Comparison of ENCODE assay signal across 30 cellular contexts in the genomic region with DNA sequence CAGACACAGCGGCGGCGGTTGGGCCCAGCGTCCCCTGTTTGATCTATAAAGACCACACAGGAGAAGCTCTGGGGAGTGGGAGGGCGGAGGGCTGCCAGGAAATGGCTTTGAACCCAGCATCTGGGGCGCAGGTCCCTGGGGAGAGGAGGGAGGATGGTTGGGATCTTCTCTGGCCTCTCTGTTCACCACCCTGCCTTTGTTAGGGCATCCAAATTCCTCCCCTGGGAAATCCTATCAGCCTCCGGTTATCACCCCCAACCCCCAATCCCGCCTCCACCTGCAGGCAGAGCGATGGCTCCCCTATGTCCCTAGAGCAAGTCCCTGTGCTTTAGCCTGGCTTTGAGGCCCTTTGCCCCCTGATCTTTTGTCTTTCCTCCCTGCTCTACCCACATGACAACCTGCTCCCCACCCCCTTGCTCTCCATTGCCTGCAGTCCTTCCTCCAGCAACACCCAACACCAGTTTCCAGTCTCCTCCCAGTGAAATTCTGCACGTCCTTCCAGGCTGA. TPM values are rescaled to one million over a fixed set of nuclear protein-coding genes. Genes with fewer than 3 reads are reported as not detected.
DNase-seq lines count a peak whose midpoint lies in the region; ATAC-seq, FAIRE-seq and TF ChIP-seq lines count a peak whose summit lies in the region.
"Had no signal": no experiment of that assay in that cellular context is flagged by ENCODE, and none has a peak within 500 bp of the region (broad histone marks: within the 10 kb centered on the region; RNA-seq: fewer than 3 reads in every experiment).

No MANE protein-coding gene starts in this region.

- H3K4me2 ChIP-seq in trophoblast cell (ENCODE audit: low read length), result no peak overlapping the region

- DNase-seq in NCI-H2227 treated with DMSO at 0.1 percent for 48 hours (lab: John Stamatoyannopoulos, UW) (peak; percentile 56), endodermal cell (peak; percentile 78), trophoblast cell (no peak), dorsolateral prefrontal cortex (no peak), HT-29 (ENCODE audit: low spot score) (no peak)
- DNase-seq: activated CD4-positive, CD25-positive, alpha-beta regulatory T cell treated with anti-CD3 and anti-CD28 coated beads, Interleukin-2, amount 50 U/mL, for 72 hours; activated naive CD8-positive, alpha-beta T cell treated with anti-CD3 and anti-CD28 coated beads, Interleukin-2, amount 10 ng/mL, durations not matched to agents 7 days and 5 days; DMS153; erythroblast; gastrocnemius medialis; GOT3; lower lobe of right lung; NCI-H1694 treated with DMSO at 0.1 percent for 48 hours; NCI-H524 treated with DMSO at 0.1 percent for 48 hours; PC-3; small intestine; stimulated activated CD4-positive, alpha-beta T cell treated with anti-CD3 and anti-CD28 coated beads, Interleukin-4, amount 100 ng/mL, for 1 hour had no signal

- H4K8ac ChIP-seq in trophoblast cell (ENCODE audit: low read depth, low read length), result no peak overlapping the region

- H2BK120ac ChIP-seq in trophoblast cell (ENCODE audit: insufficient read depth, low read length, poor library complexity), result no peak overlapping the region

- H3K18ac ChIP-seq in trophoblast cell (ENCODE audit: low read length), result no peak overlapping the region

- H3K9me3 Mint-ChIP-seq in endodermal cell, result no peaks in the 10 kb centered on the region
- H3K9me3 Mint-ChIP-seq: activated naive CD8-positive, alpha-beta T cell treated with anti-CD3 and anti-CD28 coated beads, Interleukin-2, amount 10 ng/mL, durations not matched to agents 7 days and 5 days; activated T-helper 1 cell treated with anti-CD3 and anti-CD28 coated beads, Interleukin-12 subunit alpha, Interleukin-12 subunit beta, Interleukin-2, Interleukin-4 antibody, amounts not matched to agents 30 ng/mL and 10 ng/mL and 1 ng/mL, durations not matched to agents 14 hours and 24 hours and 36 hours; dendritic cell treated with granulocyte-macrophage colony-stimulating factor and Interleukin-4, amounts not matched to agents 40 ng/mL and 50 ng/mL, for 4 days; T-helper 2 cell treated with Interferon-gamma antibody and Interleukin-4, amounts not matched to agents 5 μg/mL and 100 μg/mL, for 36 hours had no signal

- intact Hi-C loops in dorsolateral prefrontal cortex (cut with DNase I), result no loop called here

- H3K79me2 ChIP-seq in trophoblast cell (ENCODE audit: control insufficient read depth, insufficient read depth, low read length, poor library complexity), result peaks cover 1% of the 10 kb centered on the region

- no peak overlapping the region for H2BK12ac ChIP-seq in trophoblast cell (ENCODE audit: low read length)

- no peak overlapping the region for H3K27ac Mint-ChIP-seq in endodermal cell
- H3K27ac Mint-ChIP-seq: activated naive CD8-positive, alpha-beta T cell treated with anti-CD3 and anti-CD28 coated beads, Interleukin-2, amount 10 ng/mL, durations not matched to agents 7 days and 5 days; activated T-helper 1 cell treated with anti-CD3 and anti-CD28 coated beads, Interleukin-12 subunit alpha, Interleukin-12 subunit beta, Interleukin-2, Interleukin-4 antibody, amounts not matched to agents 30 ng/mL and 10 ng/mL and 1 ng/mL, durations not matched to agents 14 hours and 24 hours and 36 hours; dendritic cell treated with granulocyte-macrophage colony-stimulating factor and Interleukin-4, amounts not matched to agents 40 ng/mL and 50 ng/mL, for 4 days; T-helper 2 cell treated with Interferon-gamma antibody and Interleukin-4, amounts not matched to agents 5 μg/mL and 100 μg/mL, for 36 hours had no signal

- H2BK5ac ChIP-seq in trophoblast cell (ENCODE audit: low read depth, low read length, poor library complexity), result no peak overlapping the region

- no peaks in the 10 kb centered on the region for H3K36me3 ChIP-seq in endodermal cell (ENCODE audit: control insufficient read depth, insufficient read depth, low read length)
- no peaks in the 10 kb centered on the region for H3K36me3 ChIP-seq in trophoblast cell (ENCODE audit: control insufficient read depth in 1 of 2, insufficient read depth in 2 of 2, low read length in 2 of 2)
- H3K36me3 ChIP-seq: gastrocnemius medialis, lower lobe of right lung, SJSA1, vagina had no signal

- H3K4me1 Mint-ChIP-seq in endodermal cell, result peaks cover 48% of the 10 kb centered on the region
- H3K4me1 Mint-ChIP-seq: activated naive CD8-positive, alpha-beta T cell treated with anti-CD3 and anti-CD28 coated beads, Interleukin-2, amount 10 ng/mL, durations not matched to agents 7 days and 5 days had no signal

- H4K12ac ChIP-seq in trophoblast cell (ENCODE audit: low read depth, low read length), result no peak overlapping the region

- WGBS in endodermal cell (ENCODE audit: insufficient coverage in 1 of 2, insufficient read length in 1 of 2), 2 experiments, result 0 to 50% methylated on average over 1 to 10 of the region's 10 CpGs
- WGBS in trophoblast cell (ENCODE audit: extremely low coverage, insufficient coverage, insufficient read length), result no CpG with 5 or more reads among the region's 10 CpGs

- H3K4ac ChIP-seq in trophoblast cell (ENCODE audit: low read depth, low read length), result no peak overlapping the region

- H3K9me3 ChIP-seq in endodermal cell (ENCODE audit: control insufficient read depth, low read length) (no peaks in the 10 kb centered on the region), trophoblast cell (ENCODE audit: insufficient read depth, low read depth, low read length) (peaks cover 2% of the 10 kb centered on the region)
- H3K9me3 ChIP-seq: gastrocnemius medialis, lower lobe of right lung, SJSA1, vagina had no signal

- no peak overlapping the region for H3K23ac ChIP-seq in trophoblast cell (ENCODE audit: low read length)

- TF ChIP-seq CTCF in endodermal cell (conservative IDR thresholded peaks at IDR 0.05), result no peak
- no peak for TF ChIP-seq CTCF in dorsolateral prefrontal cortex (IDR thresholded peaks at IDR 0.05 in 54 of 56, conservative IDR thresholded peaks at IDR 0.05 in 2 of 56; ENCODE audit: low read depth in 1 of 56, partially characterized antibody in 56 of 56)

- no peak overlapping the region for H3K4me3 ChIP-seq in endodermal cell (ENCODE audit: low read length)
- H3K4me3 ChIP-seq in trophoblast cell (ENCODE audit: low read depth, low read length), result peak overlapping the region; percentile 14
- no peak overlapping the region for H3K4me3 ChIP-seq in dorsolateral prefrontal cortex
- H3K4me3 ChIP-seq: gastrocnemius medialis, lower lobe of right lung, SJSA1, vagina had no signal

- H3K27me3 ChIP-seq in endodermal cell (ENCODE audit: control insufficient read depth, insufficient read depth, low read length, poor library complexity, severe bottlenecking), result peaks cover 5% of the 10 kb centered on the region
- no peaks in the 10 kb centered on the region for H3K27me3 ChIP-seq in trophoblast cell (ENCODE audit: insufficient read depth, low read length)
- H3K27me3 ChIP-seq in dorsolateral prefrontal cortex, result peaks cover 0 to 9% (median 0%) of the 10 kb centered on the region in 45 donors
- H3K27me3 ChIP-seq: SJSA1, vagina had no signal

- peaks cover 7% of the 10 kb centered on the region for H3K79me1 ChIP-seq in trophoblast cell (ENCODE audit: low read length)

- peak overlapping the region; percentile 17 for H3K4me3 Mint-ChIP-seq in endodermal cell
- H3K4me3 Mint-ChIP-seq: activated naive CD8-positive, alpha-beta T cell treated with anti-CD3 and anti-CD28 coated beads, Interleukin-2, amount 10 ng/mL, durations not matched to agents 7 days and 5 days; activated T-helper 1 cell treated with anti-CD3 and anti-CD28 coated beads, Interleukin-12 subunit alpha, Interleukin-12 subunit beta, Interleukin-2, Interleukin-4 antibody, amounts not matched to agents 30 ng/mL and 10 ng/mL and 1 ng/mL, durations not matched to agents 14 hours and 24 hours and 36 hours; dendritic cell treated with granulocyte-macrophage colony-stimulating factor and Interleukin-4, amounts not matched to agents 40 ng/mL and 50 ng/mL, for 4 days; T-helper 2 cell treated with Interferon-gamma antibody and Interleukin-4, amounts not matched to agents 5 μg/mL and 100 μg/mL, for 36 hours had no signal

- FAIRE-seq in G401.6 (lab: Jason Lieb, UNC), result peak; percentile 66
- FAIRE-seq: small intestine had no signal

- no peak for ATAC-seq in GM18861 (IDR thresholded peaks at IDR 0.05; ENCODE audit: unreplicated experiment)
- ATAC-seq: gastrocnemius medialis, lower lobe of right lung, PC-3 had no signal

- H3K14ac ChIP-seq in trophoblast cell (ENCODE audit: low read length), result no peak overlapping the region

- peak overlapping the region; percentile 74 for H3K27ac ChIP-seq in endodermal cell (ENCODE audit: low read depth, low read length)
- H3K27ac ChIP-seq in trophoblast cell (ENCODE audit: low read depth, low read length), result no peak overlapping the region
- H3K27ac ChIP-seq in dorsolateral prefrontal cortex, result no peak overlapping the region
- H3K27ac ChIP-seq: gastrocnemius medialis, lower lobe of right lung, parathyroid adenoma, SJSA1, vagina had no signal

- H3K9ac ChIP-seq in endodermal cell (ENCODE audit: extremely low read depth, low read length, poor library complexity, severe bottlenecking) (no peak overlapping the region), trophoblast cell (ENCODE audit: low read length) (no peak overlapping the region)
- H3K9ac ChIP-seq: parathyroid adenoma had no signal

- no peak overlapping the region for H4K91ac ChIP-seq in trophoblast cell (ENCODE audit: low read depth, low read length)

- H2AK5ac ChIP-seq in trophoblast cell (ENCODE audit: low read length), result no peak overlapping the region

- H3K4me1 ChIP-seq in endodermal cell (ENCODE audit: control insufficient read depth, insufficient read depth, low read length), result peaks cover 19% of the 10 kb centered on the region
- peaks cover 20% of the 10 kb centered on the region in 2 experiments for H3K4me1 ChIP-seq in trophoblast cell (ENCODE audit: control insufficient read depth in 1 of 2, insufficient read depth in 2 of 2, low read length in 2 of 2)
- H3K4me1 ChIP-seq: gastrocnemius medialis, lower lobe of right lung, SJSA1, vagina had no signal

- H3K27me3 Mint-ChIP-seq in endodermal cell (ENCODE audit: insufficient read depth), result peaks cover 35% of the 10 kb centered on the region

- no peak overlapping the region for H2AFZ ChIP-seq in trophoblast cell (ENCODE audit: insufficient read depth, low read length, poor library complexity)
- H2AFZ ChIP-seq: parathyroid adenoma had no signal

- no peaks in the 10 kb centered on the region for H3K36me3 Mint-ChIP-seq in endodermal cell (ENCODE audit: low read depth)
- H3K36me3 Mint-ChIP-seq: activated naive CD8-positive, alpha-beta T cell treated with anti-CD3 and anti-CD28 coated beads, Interleukin-2, amount 10 ng/mL, durations not matched to agents 7 days and 5 days had no signal

RNA-seq across cellular contexts. Expression of a gene that starts 7.1 kb away (rescaled TPM):
- total RNA-seq in endodermal cell (1 to 10 TPM; 2.7 to 3.1 TPM), dorsolateral prefrontal cortex (1 to 10 TPM; 1.7 to 7.6 (median 4.5) TPM)
- polyA plus RNA-seq in endodermal cell (2013, experiment 1 of 2), result 3.9 TPM
- polyA plus RNA-seq in endodermal cell (2013, experiment 2 of 2), result 3.4 TPM
- 0.28 and 0.37 TPM in 2 replicates for polyA plus RNA-seq in trophoblast cell (2013)
- not detected in 2 replicates for total RNA-seq in HT-29 (2014; rRNA removed; shearing (Covaris generic))
- total RNA-seq: activated naive CD8-positive, alpha-beta T cell treated with anti-CD3 and anti-CD28 coated beads, Interleukin-2, amount 10 ng/mL, durations not matched to agents 7 days and 5 days; activated T-helper 1 cell treated with anti-CD3 and anti-CD28 coated beads, Interleukin-12 subunit alpha, Interleukin-12 subunit beta, Interleukin-2, Interleukin-4 antibody, amounts not matched to agents 30 ng/mL and 10 ng/mL and 1 ng/mL, durations not matched to agents 14 hours and 24 hours and 36 hours; gastrocnemius medialis; MCF 10A; myocyte; PC-3; SJSA1; subcutaneous adipose tissue; vagina had no signal

RNA-seq across cellular contexts. Expression of a gene that starts 23.2 kb away (rescaled TPM):
- 10 to 100 TPM; 20.4 to 24.4 TPM for total RNA-seq in endodermal cell
- 19.2 TPM for polyA plus RNA-seq in endodermal cell (2013, experiment 1 of 2)
- polyA plus RNA-seq in endodermal cell (2013, experiment 2 of 2), result 18.4 TPM
- 11.1 and 11.3 TPM in 2 replicates for polyA plus RNA-seq in trophoblast cell (2013)
- 10 to 100 TPM; 10.2 to 19.6 (median 13.1) TPM for total RNA-seq in dorsolateral prefrontal cortex
- total RNA-seq in HT-29 (2014; rRNA removed; shearing (Covaris generic)), result 10.7 and 13.3 TPM in 2 replicates

RNA-seq across cellular contexts. Expression of a gene that starts 35.2 kb away (rescaled TPM):
- 1 to 10 TPM; 5.2 to 7.8 TPM for total RNA-seq in endodermal cell
- 2.2 TPM for polyA plus RNA-seq in endodermal cell (2013, experiment 1 of 2)
- 2.2 TPM for polyA plus RNA-seq in endodermal cell (2013, experiment 2 of 2)
- 0.24 and 0.25 TPM in 2 replicates for polyA plus RNA-seq in trophoblast cell (2013)
- total RNA-seq in dorsolateral prefrontal cortex, result 1 to 10 TPM; 2.5 to 10.0 (median 4.8) TPM
- total RNA-seq in HT-29 (2014; rRNA removed; shearing (Covaris generic)), result 0.13 TPM in 1 of 2 replicates, not detected in the other
- total RNA-seq: activated CD8-positive, alpha-beta memory T cell treated with anti-CD3 and anti-CD28 coated beads for 36 hours; activated naive CD8-positive, alpha-beta T cell treated with anti-CD3 and anti-CD28 coated beads, Interleukin-2, amount 10 ng/mL, durations not matched to agents 7 days and 5 days; activated T-helper 1 cell treated with anti-CD3 and anti-CD28 coated beads, Interleukin-12 subunit alpha, Interleukin-12 subunit beta, Interleukin-2, Interleukin-4 antibody, amounts not matched to agents 30 ng/mL and 10 ng/mL and 1 ng/mL, durations not matched to agents 14 hours and 24 hours and 36 hours; MCF 10A; myocyte; PC-3; SJSA1 had no signal
- polyA plus RNA-seq: BJ had no signal

Comparison
In these comparisons a context has a peak if more than half of its experiments do, and no peak if none do; other contexts are left out.
1. DNase-seq: peak in NCI-H2227 treated with DMSO at 0.1 percent for 48 hours (single experiment) and endodermal cell (single experiment); none in trophoblast cell (0 of 2), dorsolateral prefrontal cortex (0 of 10) and HT-29 (single experiment).